2 cellular contexts compared by ENCODE assay signal in the genomic region with DNA sequence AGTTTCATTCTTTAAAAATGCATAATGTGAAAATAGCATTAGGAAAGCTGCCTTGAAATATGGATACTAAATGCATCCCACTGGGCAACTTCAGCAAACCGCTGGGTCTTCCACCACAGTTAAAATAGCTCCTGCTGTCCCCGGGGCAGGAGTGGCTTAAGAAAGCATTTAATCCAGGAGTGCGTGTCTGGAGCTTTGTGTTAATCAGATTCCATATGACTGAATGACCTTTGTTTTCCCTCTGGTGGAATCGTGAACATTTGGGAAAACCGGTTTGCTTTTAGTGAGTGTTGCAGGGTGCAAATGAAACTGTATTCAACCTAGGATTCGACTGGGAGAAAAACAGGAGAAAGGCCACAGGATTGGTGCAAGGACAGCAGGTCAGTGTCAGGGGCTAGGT.
TF ChIP-seq lines count a peak whose summit lies in the region.

No MANE protein-coding gene starts in this region.

TF ChIP-seq in IMR-90, 13 proteins besides CTCF, POLR2A, EP300 and RAD21:
- TF ChIP-seq ELK1 (IDR thresholded peaks at IDR 0.05; ENCODE audit: borderline replicate concordance, low read depth, low read length), result no peak
- TF ChIP-seq NFE2L2 (IDR thresholded peaks at IDR 0.05; ENCODE audit: low read depth, low read length), result no peak
- no peak for TF ChIP-seq CEBPB (IDR thresholded peaks at IDR 0.05; ENCODE audit: low read depth, low read length)
- TF ChIP-seq, protein P1, sequence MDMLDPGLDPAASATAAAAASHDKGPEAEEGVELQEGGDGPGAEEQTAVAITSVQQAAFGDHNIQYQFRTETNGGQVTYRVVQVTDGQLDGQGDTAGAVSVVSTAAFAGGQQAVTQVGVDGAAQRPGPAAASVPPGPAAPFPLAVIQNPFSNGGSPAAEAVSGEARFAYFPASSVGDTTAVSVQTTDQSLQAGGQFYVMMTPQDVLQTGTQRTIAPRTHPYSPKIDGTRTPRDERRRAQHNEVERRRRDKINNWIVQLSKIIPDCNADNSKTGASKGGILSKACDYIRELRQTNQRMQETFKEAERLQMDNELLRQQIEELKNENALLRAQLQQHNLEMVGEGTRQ (IDR thresholded peaks at IDR 0.05; ENCODE audit: low read depth, low read length), result no peak
- no peak for TF ChIP-seq FOS (IDR thresholded peaks at IDR 0.05; ENCODE audit: low read depth, low read length)
- TF ChIP-seq MAZ (IDR thresholded peaks at IDR 0.05; ENCODE audit: borderline replicate concordance, low read depth, low read length), result no peak
- TF ChIP-seq MAFK (IDR thresholded peaks at IDR 0.05; ENCODE audit: low read depth, low read length), result no peak

TF ChIP-seq in WTC11, 78 proteins besides CTCF, POLR2A, EP300 and RAD21 (continued from another document):
- TF ChIP-seq, protein P2, sequence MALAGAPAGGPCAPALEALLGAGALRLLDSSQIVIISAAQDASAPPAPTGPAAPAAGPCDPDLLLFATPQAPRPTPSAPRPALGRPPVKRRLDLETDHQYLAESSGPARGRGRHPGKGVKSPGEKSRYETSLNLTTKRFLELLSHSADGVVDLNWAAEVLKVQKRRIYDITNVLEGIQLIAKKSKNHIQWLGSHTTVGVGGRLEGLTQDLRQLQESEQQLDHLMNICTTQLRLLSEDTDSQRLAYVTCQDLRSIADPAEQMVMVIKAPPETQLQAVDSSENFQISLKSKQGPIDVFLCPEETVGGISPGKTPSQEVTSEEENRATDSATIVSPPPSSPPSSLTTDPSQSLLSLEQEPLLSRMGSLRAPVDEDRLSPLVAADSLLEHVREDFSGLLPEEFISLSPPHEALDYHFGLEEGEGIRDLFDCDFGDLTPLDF (CRISPR knock-in tag; IDR thresholded peaks at IDR 0.05), result no peak
- no peak for TF ChIP-seq TEAD4 (CRISPR knock-in tag; IDR thresholded peaks at IDR 0.05)
- no peak for TF ChIP-seq PREB (CRISPR knock-in tag; IDR thresholded peaks at IDR 0.05; ENCODE audit: borderline replicate concordance)
- no peak for TF ChIP-seq ZNF317 (CRISPR knock-in tag; IDR thresholded peaks at IDR 0.05; ENCODE audit: borderline replicate concordance, low read depth)
